8 cellular contexts compared by ENCODE assay signal in the genomic region with DNA sequence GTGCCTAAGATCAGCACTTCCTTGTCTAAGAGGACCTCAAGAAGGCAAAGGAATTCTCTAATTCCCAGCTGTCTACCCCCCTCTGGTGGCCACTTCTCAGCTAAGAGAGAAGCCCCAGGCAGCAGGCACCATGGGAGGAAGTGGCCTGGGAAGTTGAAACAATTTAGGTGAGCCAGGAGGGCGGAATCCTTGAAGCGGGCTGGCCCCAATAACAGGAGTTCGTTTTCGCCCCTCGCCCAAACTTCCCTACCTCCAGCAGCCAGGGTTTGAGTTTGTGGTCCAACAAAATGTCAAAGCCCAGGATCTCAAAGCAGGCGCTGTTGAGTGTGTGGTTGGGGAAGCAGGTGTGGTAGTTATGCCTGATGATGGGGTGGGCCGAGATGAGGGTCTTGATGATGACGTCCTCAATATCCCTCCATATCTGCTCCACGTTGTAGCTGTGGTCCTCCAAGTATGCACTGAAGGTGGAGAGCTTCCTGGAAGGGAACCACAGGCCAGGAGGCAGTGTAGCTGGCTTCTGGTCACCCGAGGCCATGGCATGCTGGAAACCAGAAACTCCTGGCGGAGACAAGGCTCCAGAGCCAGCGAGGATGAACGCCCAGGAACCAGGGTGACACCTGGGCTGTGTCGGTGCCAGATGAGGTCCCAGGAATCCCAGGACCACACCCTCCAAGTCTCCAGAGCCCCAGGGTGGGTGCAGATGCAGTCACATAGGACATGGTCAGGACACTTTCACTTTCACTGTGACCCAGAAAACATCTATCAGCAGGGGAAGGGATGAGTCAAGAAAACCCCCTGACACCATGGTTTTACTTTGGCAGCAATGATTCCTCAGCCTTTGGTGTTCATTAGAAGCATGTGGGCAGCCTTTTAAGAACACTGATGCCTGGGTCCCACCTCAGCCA. TPM values are rescaled to one million over a fixed set of nuclear protein-coding genes. Genes with fewer than 3 reads are reported as not detected.
DNase-seq lines count a peak whose midpoint lies in the region; ATAC-seq and TF ChIP-seq lines count a peak whose summit lies in the region.

No MANE protein-coding gene starts in this region.

- DNase-seq in DMS 273 treated with DMSO at 0.1 percent for 48 hours (lab: John Stamatoyannopoulos, UW) = peak; percentile 31
- peak; percentile 55 for DNase-seq in NCI-H345 (lab: John Stamatoyannopoulos, UW)
- DNase-seq in activated CD8-positive, alpha-beta memory T cell treated with anti-CD3 and anti-CD28 coated beads, Interleukin-2, amount 50 U/mL, for 48 hours = peak; percentile 55
- DNase-seq in foreskin keratinocyte = peak; percentile 35 to 63
- DNase-seq in neuronal stem cell (ENCODE audit: low spot score) = peak; percentile 67

- H3K23ac ChIP-seq in neuronal stem cell (ENCODE audit: low read depth, low read length, poor library complexity) = no peak overlapping the region

- no peak overlapping the region for H2BK5ac ChIP-seq in neuronal stem cell (ENCODE audit: low read length)

- no peak overlapping the region for H4K91ac ChIP-seq in neuronal stem cell (ENCODE audit: low read depth, low read length, poor library complexity)

- H2BK15ac ChIP-seq in neuronal stem cell (ENCODE audit: low read length) = no peak overlapping the region

- H3K14ac ChIP-seq in neuronal stem cell (ENCODE audit: low read length) = no peak overlapping the region

- peaks cover 62% of the 10 kb centered on the region for H3K27me3 ChIP-seq in foreskin keratinocyte
- peaks cover 0 to 66% (median 0%) of the 10 kb centered on the region in 3 experiments for H3K27me3 ChIP-seq in neuronal stem cell (ENCODE audit: control insufficient read depth in 3 of 3, insufficient read depth in 3 of 3, low read depth in 1 of 3, low read length in 3 of 3)

- no peak overlapping the region for H4K8ac ChIP-seq in neuronal stem cell (ENCODE audit: low read depth, low read length)

- peak overlapping the region; percentile 32 for H2AFZ ChIP-seq in neuronal stem cell (ENCODE audit: low read length)

- H3K4me1 ChIP-seq in foreskin keratinocyte (no peaks in the 10 kb centered on the region), neuronal stem cell (ENCODE audit: control insufficient read depth in 2 of 2, insufficient read depth in 1 of 2, low read depth in 1 of 2, low read length in 2 of 2) (peaks cover 2 to 13% of the 10 kb centered on the region in 2 donors)

- H3K36me3 ChIP-seq in neuronal stem cell (replicated peaks in 1 of 2; ENCODE audit: control insufficient read depth in 2 of 2, insufficient read depth in 2 of 2, low read length in 2 of 2) = no peaks in the 10 kb centered on the region

- ATAC-seq in GM21447 (IDR thresholded peaks at IDR 0.05; ENCODE audit: unreplicated experiment) (peak; percentile 59), foreskin keratinocyte (peak; percentile 62), HG03432 (IDR thresholded peaks at IDR 0.05; ENCODE audit: unreplicated experiment) (no peak), HG03135 (IDR thresholded peaks at IDR 0.05; ENCODE audit: unreplicated experiment) (no peak)

- H3K27ac ChIP-seq in foreskin keratinocyte (no peak overlapping the region), neuronal stem cell (replicated peaks; ENCODE audit: low read length) (no peak overlapping the region)

- H3K4ac ChIP-seq in neuronal stem cell (ENCODE audit: low read length) = no peak overlapping the region

- peak overlapping the region; percentile 11 for H3K18ac ChIP-seq in neuronal stem cell (ENCODE audit: low read length)

- no peaks in the 10 kb centered on the region for H3K9me3 ChIP-seq in neuronal stem cell (replicated peaks in 1 of 2; ENCODE audit: control insufficient read depth in 2 of 2, insufficient read depth in 1 of 2, low read depth in 1 of 2, low read length in 2 of 2)

- H3K4me2 ChIP-seq in neuronal stem cell (ENCODE audit: insufficient read depth, low read length, poor library complexity, severe bottlenecking) = no peak overlapping the region

- H2BK12ac ChIP-seq in neuronal stem cell (ENCODE audit: low read length) = peak overlapping the region; percentile 70

- no peak overlapping the region for H2BK120ac ChIP-seq in neuronal stem cell (ENCODE audit: low read depth, low read length)

- H3K79me1 ChIP-seq in neuronal stem cell (ENCODE audit: low read depth, low read length) = no peaks in the 10 kb centered on the region

- WGBS in neuronal stem cell (ENCODE audit: extremely low coverage in 2 of 2, insufficient read length in 2 of 2, insufficient replicate concordance in 1 of 2), 2 donors = no CpG with 5 or more reads among the region's 14 CpGs

- no peak overlapping the region for H3K9ac ChIP-seq in neuronal stem cell (ENCODE audit: low read depth, low read length, poor library complexity)

- H3K4me3 ChIP-seq in neuronal stem cell (ENCODE audit: low read length in 2 of 2) = no peak overlapping the region

- no peak overlapping the region for H2AK5ac ChIP-seq in neuronal stem cell (ENCODE audit: low read depth, low read length)

- peak; percentile 88 for TF ChIP-seq CTCF in foreskin keratinocyte (conservative IDR thresholded peaks at IDR 0.05)

RNA-seq across cellular contexts. Expression of a gene that starts 25.6 kb away (rescaled TPM):
- total RNA-seq in foreskin keratinocyte = not detected in 2 replicates
- polyA plus RNA-seq in foreskin keratinocyte = not detected in 2 replicates
- polyA plus RNA-seq in neuronal stem cell (2013, experiment 1 of 2) = 0.60 TPM
- polyA plus RNA-seq in neuronal stem cell (2013, experiment 2 of 2) = 0.43 TPM

RNA-seq across cellular contexts. Expression of a gene that starts 39.5 kb away (rescaled TPM):
- total RNA-seq in foreskin keratinocyte = 55.4 and 58.8 TPM in 2 replicates
- polyA plus RNA-seq in foreskin keratinocyte = 25.5 and 27.9 TPM in 2 replicates
- polyA plus RNA-seq in neuronal stem cell (2013, experiment 1 of 2) = 26.0 TPM
- 24.4 TPM for polyA plus RNA-seq in neuronal stem cell (2013, experiment 2 of 2)

Comparison
In these comparisons a context has a peak if more than half of its experiments do, and no peak if none do; other contexts are left out.
1. ATAC-seq: peak in GM21447 (single experiment) and foreskin keratinocyte (single experiment); none in HG03432 (single experiment) and HG03135 (single experiment).
2. Peak in every context shown above with its lines, with median percentiles within 50 percentile points of each other: DNase-seq.